Comparison of ENCODE assay signal across 8 cellular contexts in the genomic region with DNA sequence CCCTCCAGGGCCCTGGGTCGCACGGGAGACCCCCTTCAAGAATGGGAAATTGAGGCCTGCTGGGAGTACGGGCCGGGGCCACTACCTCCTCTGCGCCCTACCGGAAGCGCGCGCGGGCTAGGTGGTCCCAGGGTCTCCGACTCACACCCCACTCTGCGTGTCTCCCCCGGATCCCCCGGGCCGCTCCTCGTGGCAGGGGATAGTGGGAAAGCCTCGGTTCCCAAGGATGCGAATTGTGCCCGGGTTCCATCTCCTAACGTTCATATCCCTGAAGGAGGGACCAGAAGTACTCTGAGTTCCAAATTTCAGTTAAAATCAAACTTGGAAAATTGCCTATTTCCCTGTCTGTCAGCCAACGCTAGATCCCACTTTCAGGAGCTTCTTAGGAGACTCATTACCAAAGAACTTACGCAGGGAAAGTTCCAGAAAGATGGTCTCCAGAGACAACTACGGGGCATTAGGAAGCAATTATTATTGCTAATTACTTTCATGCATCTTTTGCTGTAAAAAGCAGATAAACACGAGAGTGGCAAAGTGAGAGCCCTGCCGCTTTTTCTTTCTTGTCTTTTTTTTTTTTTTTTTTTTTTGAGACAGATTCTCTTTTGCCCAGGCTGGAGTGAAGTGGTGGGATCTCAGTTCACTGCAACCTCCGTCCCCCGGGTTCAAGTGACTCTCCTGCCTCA. TPM values are rescaled to one million over a fixed set of nuclear protein-coding genes. Genes with fewer than 3 reads are reported as not detected.
DNase-seq lines count a peak whose midpoint lies in the region; ATAC-seq and TF ChIP-seq lines count a peak whose summit lies in the region.

No MANE protein-coding gene starts in this region.

- no peak for TF ChIP-seq CTCF in astrocyte of the spinal cord (IDR thresholded peaks at IDR 0.05; ENCODE audit: low read depth, low read length)

- no peaks in the 10 kb centered on the region for H3K27me3 Mint-ChIP-seq in activated CD4-positive, alpha-beta T cell treated with anti-CD3 and anti-CD28 coated beads, Interleukin-2, amount 10 ng/mL, durations not matched to agents 7 days and 5 days

- POLR2A ChIA-PET in activated CD4-positive, alpha-beta T cell treated with anti-CD3 and anti-CD28 coated beads, Interleukin-2, amount 10 ng/mL, durations not matched to agents 7 days and 5 days (lab: Charles Lee), result no interaction called here

- H4K8ac ChIP-seq in mesendoderm (ENCODE audit: low read depth, low read length), result no peak overlapping the region

- peak overlapping the region; percentile 41 for H3K18ac ChIP-seq in mesendoderm (ENCODE audit: low read length)

- peak overlapping the region; percentile 99 for H3K9ac ChIP-seq in mesendoderm (ENCODE audit: low read length)

- H3K23ac ChIP-seq in mesendoderm (ENCODE audit: low read length), result peak overlapping the region; percentile 97

- in situ Hi-C loops in astrocyte of the spinal cord (cut with HindIII; ENCODE audit: low sequenced_read_pairs), result no loop called here

- peaks cover 51% of the 10 kb centered on the region for H3K4me1 Mint-ChIP-seq in activated CD4-positive, alpha-beta T cell treated with anti-CD3 and anti-CD28 coated beads, Interleukin-2, amount 10 ng/mL, durations not matched to agents 7 days and 5 days

- peaks cover 23% of the 10 kb centered on the region for H3K36me3 Mint-ChIP-seq in activated CD4-positive, alpha-beta T cell treated with anti-CD3 and anti-CD28 coated beads, Interleukin-2, amount 10 ng/mL, durations not matched to agents 7 days and 5 days (ENCODE audit: low read depth)

- no peak for DNase-seq in activated CD4-positive, alpha-beta T cell treated with anti-CD3 and anti-CD28 coated beads, Interleukin-2, amount 10 ng/mL, durations not matched to agents 7 days and 5 days
- DNase-seq in activated CD4-positive, alpha-beta T cell treated with anti-CD3 and anti-CD28 coated beads, Interleukin-2, amount 50 U/mL, for 1 hour, result no peak
- peak; percentile 27 for DNase-seq in astrocyte of the spinal cord (ENCODE audit: low read depth, low spot score)
- peak; percentile 11 for DNase-seq in mesendoderm
- DNase-seq in NCI-H526 treated with DMSO at 0.1 percent for 48 hours (lab: John Stamatoyannopoulos, UW), result no peak
- no peak for DNase-seq in effector CD8-positive, alpha-beta T cell (lab: John Stamatoyannopoulos, UW)

- peak overlapping the region; percentile 63 for H3K4ac ChIP-seq in mesendoderm (ENCODE audit: low read depth, low read length)

- peaks cover 52% of the 10 kb centered on the region for H3K79me2 ChIP-seq in mesendoderm (ENCODE audit: control insufficient read depth, insufficient read depth, low read length)

- CTCF ChIA-PET in activated CD4-positive, alpha-beta T cell treated with anti-CD3 and anti-CD28 coated beads, Interleukin-2, amount 10 ng/mL, durations not matched to agents 7 days and 5 days (lab: Charles Lee), result interaction anchor here (1.0 to 5.1 kb wide), 9 partner anchors 10 to 184 kb away, joined by 3 to 41 read pairs (median 4); no protein-coding TSS in a partner anchor

- H2BK120ac ChIP-seq in mesendoderm (ENCODE audit: low read depth, low read length), result no peak overlapping the region

- peak overlapping the region; percentile 37 for H3K4me2 ChIP-seq in mesendoderm (ENCODE audit: low read length)

- H3K9me3 Mint-ChIP-seq in activated CD4-positive, alpha-beta T cell treated with anti-CD3 and anti-CD28 coated beads, Interleukin-2, amount 10 ng/mL, durations not matched to agents 7 days and 5 days, result no peaks in the 10 kb centered on the region

- no peaks in the 10 kb centered on the region for H3K27me3 ChIP-seq in mesendoderm (ENCODE audit: insufficient read depth, low read length, poor library complexity)

- H2BK15ac ChIP-seq in mesendoderm (replicated peaks; ENCODE audit: low read depth), result no peak overlapping the region

- H3K4me3 ChIP-seq in astrocyte of the spinal cord (ENCODE audit: low read depth, low read length) (peak overlapping the region; percentile 69), mesendoderm (ENCODE audit: low read length) (peak overlapping the region; percentile 97)

- peak overlapping the region; percentile 98 for H3K56ac ChIP-seq in mesendoderm (ENCODE audit: low read length)

- peaks cover 19% of the 10 kb centered on the region for H3K79me1 ChIP-seq in mesendoderm (ENCODE audit: low read length)

- no peak overlapping the region for H4K5ac ChIP-seq in mesendoderm (ENCODE audit: low read length)

- no CpG with 5 or more reads among the region's 27 CpGs for WGBS in mesendoderm (ENCODE audit: extremely low coverage, insufficient coverage, low lambda C conversion rate)

- H3K4me1 ChIP-seq in mesendoderm (ENCODE audit: control insufficient read depth, low read depth, low read length), result peaks cover 8% of the 10 kb centered on the region

- peak overlapping the region; percentile 88 for H3K27ac Mint-ChIP-seq in activated CD4-positive, alpha-beta T cell treated with anti-CD3 and anti-CD28 coated beads, Interleukin-2, amount 10 ng/mL, durations not matched to agents 7 days and 5 days

- no peak overlapping the region for H2AK5ac ChIP-seq in mesendoderm (ENCODE audit: low read length)

- peak overlapping the region; percentile 88 for H3K4me3 Mint-ChIP-seq in activated CD4-positive, alpha-beta T cell treated with anti-CD3 and anti-CD28 coated beads, Interleukin-2, amount 10 ng/mL, durations not matched to agents 7 days and 5 days

- H2BK5ac ChIP-seq in mesendoderm (ENCODE audit: low read length), result peak overlapping the region; percentile 38

- H3K36me3 ChIP-seq in mesendoderm (ENCODE audit: control insufficient read depth, insufficient read depth, low read length), result peaks cover 3% of the 10 kb centered on the region

- ATAC-seq in HG03457 (IDR thresholded peaks at IDR 0.05; ENCODE audit: unreplicated experiment) (peak; percentile 5), HG02642 (IDR thresholded peaks at IDR 0.05; ENCODE audit: poor library complexity, unreplicated experiment) (no peak)

- H3K27ac ChIP-seq in mesendoderm (ENCODE audit: low read depth, low read length), result no peak overlapping the region

RNA-seq across cellular contexts. Expression of a gene that starts 0.9 kb away (rescaled TPM):
- 10 to 100 TPM; 22.5 to 22.6 TPM for total RNA-seq in activated CD4-positive, alpha-beta T cell treated with anti-CD3 and anti-CD28 coated beads, Interleukin-2, amount 10 ng/mL, durations not matched to agents 7 days and 5 days
- 55.2 TPM for polyA plus RNA-seq in mesendoderm (2013, experiment 1 of 2)
- 54.8 TPM for polyA plus RNA-seq in mesendoderm (2013, experiment 2 of 2)

RNA-seq across cellular contexts. Expression of a gene that starts 35.1 kb away (rescaled TPM):
- 10 to 100 TPM in 1 of 2 experiments, 1 to 10 TPM in 1; 8.8 to 10.3 TPM for total RNA-seq in activated CD4-positive, alpha-beta T cell treated with anti-CD3 and anti-CD28 coated beads, Interleukin-2, amount 10 ng/mL, durations not matched to agents 7 days and 5 days
- 11.1 TPM for polyA plus RNA-seq in mesendoderm (2013, experiment 1 of 2)
- polyA plus RNA-seq in mesendoderm (2013, experiment 2 of 2), result 10.7 TPM

Comparison
In these comparisons a context has a peak if more than half of its experiments do, and no peak if none do; other contexts are left out.
1. DNase-seq: peak in astrocyte of the spinal cord (single experiment) and mesendoderm (single experiment); none in activated CD4-positive, alpha-beta T cell treated with anti-CD3 and anti-CD28 coated beads, Interleukin-2, amount 10 ng/mL, durations not matched to agents 7 days and 5 days (single experiment), activated CD4-positive, alpha-beta T cell treated with anti-CD3 and anti-CD28 coated beads, Interleukin-2, amount 50 U/mL, for 1 hour (single experiment), NCI-H526 treated with DMSO at 0.1 percent for 48 hours (single experiment) and effector CD8-positive, alpha-beta T cell (single experiment).